24 cellular contexts compared by ENCODE assay signal in genomic region chr19:4447327-4448146, GRCh38. TPM values are rescaled to one million over a fixed set of nuclear protein-coding genes. Genes with fewer than 3 reads are reported as not detected.
DNase-seq lines count a peak whose midpoint lies in the region; ATAC-seq and TF ChIP-seq lines count a peak whose summit lies in the region.
"Had no signal": no experiment of that assay in that cellular context is flagged by ENCODE, and none has a peak within 500 bp of the region (broad histone marks: within the 10 kb centered on the region; RNA-seq: fewer than 3 reads in every experiment).

No MANE protein-coding gene starts in this region.

- no peak overlapping the region for H3K4me2 ChIP-seq in SK-N-SH
- H3K4me2 ChIP-seq: KMS-11 had no signal

- DNase-seq in SK-N-SH (peak; percentile 27), gastrocnemius medialis (no peak), NCI-H1930 (lab: John Stamatoyannopoulos, UW) (no peak), cortex of kidney (lab: John Stamatoyannopoulos, UW) (no peak)
- DNase-seq: 8988T; activated CD4-positive, alpha-beta memory T cell treated with anti-CD3 and anti-CD28 coated beads for 36 hours; activated CD4-positive, CD25-positive, alpha-beta regulatory T cell treated with anti-CD3 and anti-CD28 coated beads, Interleukin-2, amount 50 U/mL, for 72 hours; activated CD8-positive, alpha-beta memory T cell treated with anti-CD3 and anti-CD28 coated beads, Interleukin-2, amount 50 U/mL, for 48 hours; anterior cingulate cortex; Calu3; HCEC 1CT; left ventricle myocardium inferior; MM.1S; NCI-H2081; NCI-H226; NCI-H748 treated with DMSO at 0.1 percent for 48 hours; stimulated activated naive CD8-positive, alpha-beta T cell treated with anti-CD3 and anti-CD28 coated beads, Interleukin-15, Interleukin-2, amounts not matched to agents 100 U/mL and 50 U/mL, for 24 hours had no signal

- H3K27ac ChIP-seq in SK-N-SH (ENCODE audit: low read depth in 2 of 2, low read length in 1 of 2): no peak overlapping the region; a peak in 1 of 4 replicates
- H3K27ac ChIP-seq in ectodermal cell (ENCODE audit: insufficient read depth, low read depth, low read length, poor library complexity, severe bottlenecking): peak overlapping the region; percentile 26
- peak overlapping the region; percentile 84 to 93 (median 88) for H3K27ac ChIP-seq in gastrocnemius medialis
- H3K27ac ChIP-seq: KMS-11, SJSA1, thoracic aorta had no signal

- H4K20me1 ChIP-seq in SK-N-SH (ENCODE audit: insufficient read depth): no peaks in the 10 kb centered on the region

- intact Hi-C loops in gastrocnemius medialis (cut with DNase I; ENCODE audit: low total_unique reads): loop anchor here (2.0 kb wide), 1 partner anchor 45 kb away; the partner anchor contains the start of gene CHAF1A

- H3K27me3 ChIP-seq in SK-N-SH (ENCODE audit: insufficient read depth) (no peaks in the 10 kb centered on the region), ectodermal cell (ENCODE audit: control insufficient read depth, insufficient read depth, low read length, poor library complexity, severe bottlenecking) (no peaks in the 10 kb centered on the region), gastrocnemius medialis (no peaks in the 10 kb centered on the region)
- H3K27me3 ChIP-seq: SJSA1, vagina had no signal

- no peaks in the 10 kb centered on the region for H3K79me2 ChIP-seq in SK-N-SH (ENCODE audit: insufficient read depth)

- ATAC-seq in SK-N-SH treated with all-trans-retinoic acid at 6 μM for 48 hours (no peak), gastrocnemius medialis (no peak)
- ATAC-seq: activated naive CD4-positive, alpha-beta T cell treated with anti-CD3 and anti-CD28 coated beads, Interleukin-2, amount 50 U/mL, for 72 hours had no signal

- TF ChIP-seq CTCF in SK-N-SH (IDR thresholded peaks at IDR 0.05) (no peak; the same call in 1 of the 2 replicates), gastrocnemius medialis (IDR thresholded peaks at IDR 0.05 in 4 of 5, conservative IDR thresholded peaks at IDR 0.05 in 1 of 5) (no peak)

- H3K4me1 ChIP-seq in SK-N-SH (ENCODE audit: control insufficient read depth in 1 of 2, insufficient read depth in 2 of 2, low read depth in 1 of 2, low read length in 1 of 2) (no peaks in the 10 kb centered on the region), ectodermal cell (ENCODE audit: control insufficient read depth, insufficient read depth, low read length) (no peaks in the 10 kb centered on the region), gastrocnemius medialis (peaks cover 14 to 19% of the 10 kb centered on the region in 2 donors)
- H3K4me1 ChIP-seq: SJSA1 had no signal

- in situ Hi-C loops in gastrocnemius medialis (cut with MboI; ENCODE audit: low sequenced_read_pairs in 4 of 4): no loop called here

- WGBS in SK-N-SH (ENCODE audit: low lambda C conversion rate): 92% methylated on average over 11 of the region's 28 CpGs
- 95% methylated on average over 28 of the region's 28 CpGs for WGBS in ectodermal cell, 2 experiments

- POLR2A ChIA-PET in SK-N-SH (lab: Yijun Ruan, JAX): no interaction called here

- no peak for TF ChIP-seq EP300 in SK-N-SH (IDR thresholded peaks at IDR 0.05; ENCODE audit: borderline replicate concordance in 1 of 2, low read depth in 1 of 2, low read length in 1 of 2)

- no peak overlapping the region for H3K9ac ChIP-seq in SK-N-SH
- H3K9ac ChIP-seq: KMS-11 had no signal

- no peak for TF ChIP-seq POLR2A in gastrocnemius medialis (IDR thresholded peaks at IDR 0.05)

- H3K4me3 ChIP-seq in SK-N-SH (ENCODE audit: low read depth in 2 of 2, low read length in 1 of 2) (no peak overlapping the region), ectodermal cell (ENCODE audit: insufficient read depth, low read depth, low read length) (no peak overlapping the region), gastrocnemius medialis (no peak overlapping the region)
- H3K4me3 ChIP-seq: left ventricle myocardium inferior, SJSA1, thoracic aorta, vagina had no signal

- H3K9me2 ChIP-seq in SK-N-SH: no peaks in the 10 kb centered on the region

- peaks cover 5 to 64% of the 10 kb centered on the region in 2 experiments for H3K36me3 ChIP-seq in SK-N-SH (replicated peaks in 1 of 2; ENCODE audit: control insufficient read depth in 1 of 2, insufficient read depth in 2 of 2, low read length in 1 of 2)
- H3K36me3 ChIP-seq in ectodermal cell (ENCODE audit: control insufficient read depth, insufficient read depth, low read length): peaks cover 30% of the 10 kb centered on the region
- H3K36me3 ChIP-seq in gastrocnemius medialis: peaks cover 0 to 61% of the 10 kb centered on the region in 2 donors

- CTCF ChIA-PET in SK-N-SH (lab: Yijun Ruan, JAX): no interaction called here

- no peak for TF ChIP-seq RAD21 in SK-N-SH (IDR thresholded peaks at IDR 0.05; ENCODE audit: low read length)

- H3K9me3 ChIP-seq in SK-N-SH (no peaks in the 10 kb centered on the region), ectodermal cell (ENCODE audit: control insufficient read depth, low read length) (no peaks in the 10 kb centered on the region), gastrocnemius medialis (no peaks in the 10 kb centered on the region)
- H3K9me3 ChIP-seq: left ventricle myocardium inferior, SJSA1, thoracic aorta, vagina had no signal

- H3F3A ChIP-seq in SK-N-SH (replicated peaks; ENCODE audit: insufficient read depth): peaks cover 6% of the 10 kb centered on the region

- no peak overlapping the region for H2AFZ ChIP-seq in SK-N-SH (ENCODE audit: low read depth)

TF ChIP-seq in SK-N-SH, 30 proteins besides CTCF, POLR2A, EP300 and RAD21:
- TF ChIP-seq USF2 (IDR thresholded peaks at IDR 0.05; ENCODE audit: borderline replicate concordance, low read depth, low read length): no peak
- no peak for TF ChIP-seq EZH2phosphoT487 (IDR thresholded peaks at IDR 0.05; ENCODE audit: borderline replicate concordance, low read depth)
- no peak for TF ChIP-seq TEAD4 (IDR thresholded peaks at IDR 0.05; ENCODE audit: borderline replicate concordance, insufficient read depth)
TF ChIP-seq in SK-N-SH: peak in this region for 0.

TF ChIP-seq in SK-N-SH treated with all-trans-retinoic acid at 6 μM for 48 hours, 23 proteins besides CTCF, POLR2A, EP300 and RAD21 (continues in another document):
- no peak for TF ChIP-seq OSR1 (CRISPR knock-in tag; IDR thresholded peaks at IDR 0.05)
- no peak for TF ChIP-seq TOX (CRISPR knock-in tag; IDR thresholded peaks at IDR 0.05; ENCODE audit: borderline replicate concordance)
- no peak for TF ChIP-seq ARNTL (CRISPR knock-in tag; IDR thresholded peaks at IDR 0.05; ENCODE audit: borderline replicate concordance, low read depth)
- no peak for TF ChIP-seq SNAI2 (CRISPR knock-in tag; IDR thresholded peaks at IDR 0.05)
- no peak for TF ChIP-seq TCF4 (CRISPR knock-in tag; IDR thresholded peaks at IDR 0.05; ENCODE audit: borderline replicate concordance)
- no peak for TF ChIP-seq ZNF8 (CRISPR knock-in tag; IDR thresholded peaks at IDR 0.05)
- no peak for TF ChIP-seq TSHZ2 (CRISPR knock-in tag; IDR thresholded peaks at IDR 0.05)

RNA-seq across cellular contexts. Expression of gene UBXN6, which starts 10.1 kb away (rescaled TPM):
- 100 and 110 TPM in 2 replicates for polyA plus RNA-seq in SK-N-SH (2012; rRNA removed)
- 47.9 and 78.2 TPM in 2 replicates for polyA plus RNA-seq in SK-N-SH (2012; cell fraction: cytosol; rRNA removed)
- polyA plus RNA-seq in SK-N-SH (2012; cell fraction: nucleus; rRNA removed): 138 and 186 TPM in 2 replicates
- polyA plus RNA-seq in ectodermal cell (2013, experiment 1 of 4): 33.3 TPM
- 34.6 TPM for polyA plus RNA-seq in ectodermal cell (2013, experiment 2 of 4)
- polyA plus RNA-seq in ectodermal cell (2013, experiment 3 of 4): 29.3 TPM
- 29.2 TPM for polyA plus RNA-seq in ectodermal cell (2013, experiment 4 of 4)
- 100 to 1,000 TPM in 3 of 4 donors, 10 to 100 TPM in 1; 93.8 to 230 (median 114) TPM for total RNA-seq in gastrocnemius medialis

RNA-seq across cellular contexts. Expression of gene HDGFL2, which starts 24.6 kb away (rescaled TPM):
- 63.0 and 77.8 TPM in 2 replicates for polyA plus RNA-seq in SK-N-SH (2012; rRNA removed)
- 47.5 and 57.8 TPM in 2 replicates for polyA plus RNA-seq in SK-N-SH (2012; cell fraction: cytosol; rRNA removed)
- polyA plus RNA-seq in SK-N-SH (2012; cell fraction: nucleus; rRNA removed): 103 and 119 TPM in 2 replicates
- polyA plus RNA-seq in ectodermal cell (2013, experiment 1 of 4): 143 TPM
- 135 TPM for polyA plus RNA-seq in ectodermal cell (2013, experiment 2 of 4)
- 108 TPM for polyA plus RNA-seq in ectodermal cell (2013, experiment 3 of 4)
- 110 TPM for polyA plus RNA-seq in ectodermal cell (2013, experiment 4 of 4)
- 10 to 100 TPM; 46.5 to 83.2 (median 56.1) TPM for total RNA-seq in gastrocnemius medialis

RNA-seq across cellular contexts. Expression of gene CHAF1A, which starts 45.1 kb away (rescaled TPM):
- 13.2 and 18.0 TPM in 2 replicates for polyA plus RNA-seq in SK-N-SH (2012; rRNA removed)
- 12.9 and 15.0 TPM in 2 replicates for polyA plus RNA-seq in SK-N-SH (2012; cell fraction: cytosol; rRNA removed)
- 23.9 and 29.4 TPM in 2 replicates for polyA plus RNA-seq in SK-N-SH (2012; cell fraction: nucleus; rRNA removed)
- 99.7 TPM for polyA plus RNA-seq in ectodermal cell (2013, experiment 1 of 4)
- 113 TPM for polyA plus RNA-seq in ectodermal cell (2013, experiment 2 of 4)
- polyA plus RNA-seq in ectodermal cell (2013, experiment 3 of 4): 54.9 TPM
- polyA plus RNA-seq in ectodermal cell (2013, experiment 4 of 4): 67.0 TPM
- total RNA-seq in gastrocnemius medialis: 10 to 100 TPM in 2 of 4 donors, 1 to 10 TPM in 2; 7.3 to 15.8 (median 9.7) TPM

RNA-seq across cellular contexts. Expression of gene SH3GL1, which starts 47.2 kb away (rescaled TPM):
- 62.5 and 82.8 TPM in 2 replicates for polyA plus RNA-seq in SK-N-SH (2012; rRNA removed)
- 34.7 and 53.5 TPM in 2 replicates for polyA plus RNA-seq in SK-N-SH (2012; cell fraction: cytosol; rRNA removed)
- polyA plus RNA-seq in SK-N-SH (2012; cell fraction: nucleus; rRNA removed): 48.5 and 52.9 TPM in 2 replicates
- polyA plus RNA-seq in ectodermal cell (2013, experiment 1 of 4): 98.9 TPM
- polyA plus RNA-seq in ectodermal cell (2013, experiment 2 of 4): 94.5 TPM
- polyA plus RNA-seq in ectodermal cell (2013, experiment 3 of 4): 83.1 TPM
- 89.3 TPM for polyA plus RNA-seq in ectodermal cell (2013, experiment 4 of 4)
- total RNA-seq in gastrocnemius medialis: 10 to 100 TPM; 11.6 to 19.4 (median 15.8) TPM

Comparison
In these comparisons a context has a peak if more than half of its experiments do, and no peak if none do; other contexts are left out.
1. H3K27ac ChIP-seq: peak in ectodermal cell (single experiment) and gastrocnemius medialis (4 of 4); none in SK-N-SH (0 of 2).